20 cellular contexts compared by ENCODE assay signal in the genomic region with DNA sequence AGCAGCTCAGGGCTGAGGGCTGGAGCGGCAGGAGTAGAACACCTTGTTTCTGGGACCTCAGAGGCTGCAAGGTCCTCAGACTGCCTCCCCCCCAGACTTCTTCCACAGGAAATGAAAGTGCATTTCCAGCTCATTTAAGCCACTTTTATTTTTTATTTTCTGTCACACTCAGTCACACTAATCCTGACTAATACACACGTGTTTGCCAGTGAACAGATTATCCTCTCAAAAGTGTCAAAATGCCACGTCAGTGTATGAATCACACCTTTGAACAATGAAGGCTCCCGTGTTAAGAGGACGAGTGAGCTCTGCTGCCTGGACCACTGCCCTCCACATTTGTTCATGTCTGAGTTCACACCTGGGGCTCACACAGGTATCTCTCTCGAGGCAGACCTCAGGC.
DNase-seq lines count a peak whose midpoint lies in the region; ATAC-seq, FAIRE-seq and TF ChIP-seq lines count a peak whose summit lies in the region.
"Had no signal": no experiment of that assay in that cellular context is flagged by ENCODE, and none has a peak within 500 bp of the region (broad histone marks: within the 10 kb centered on the region; RNA-seq: fewer than 3 reads in every experiment).

No MANE protein-coding gene starts in this region.

- no peak for ATAC-seq in HG03571 (IDR thresholded peaks at IDR 0.05; ENCODE audit: unreplicated experiment)
- ATAC-seq: GM23338, Panc1 had no signal

- no peak overlapping the region for H3K4me3 Mint-ChIP-seq in activated T-cell treated with anti-CD3 and anti-CD28 coated beads, Interleukin-2, amount 50 U/mL, for 24 hours
- H3K4me3 Mint-ChIP-seq: GM23338 had no signal

- peak overlapping the region; percentile 22 for H3K27ac Mint-ChIP-seq in activated T-cell treated with anti-CD3 and anti-CD28 coated beads, Interleukin-2, amount 50 U/mL, for 24 hours
- H3K27ac Mint-ChIP-seq: GM23338 had no signal

- H3K9me3 Mint-ChIP-seq in activated T-cell treated with anti-CD3 and anti-CD28 coated beads, Interleukin-2, amount 50 U/mL, for 24 hours: no peaks in the 10 kb centered on the region

- peaks cover 33% of the 10 kb centered on the region for H3K4me1 Mint-ChIP-seq in activated T-cell treated with anti-CD3 and anti-CD28 coated beads, Interleukin-2, amount 50 U/mL, for 24 hours (ENCODE audit: low read depth)
- H3K4me1 Mint-ChIP-seq: GM23338 had no signal

- DNase-seq in activated T-cell treated with anti-CD3 and anti-CD28 coated beads, Interleukin-2, amount 50 U/mL, for 24 hours: peak; percentile 45
- no peak for DNase-seq in activated T-cell treated with anti-CD3 and anti-CD28 coated beads, Interleukin-2, amount 50 U/mL, for 1 hour
- DNase-seq in H54 (ENCODE audit: insufficient read length, low spot score) (peak; percentile 36), SIG-M5 treated with dmso at 0.1 percent for 504 hours (lab: John Stamatoyannopoulos, UW; ENCODE audit: unreplicated experiment) (no peak), NCI-H2081 treated with DMSO at 0.1 percent for 48 hours (lab: John Stamatoyannopoulos, UW) (no peak)
- peak; percentile 21 to 22 for DNase-seq in activated T-cell treated with anti-CD3 and anti-CD28 coated beads, Interleukin-2, amount 50 U/mL, for 48 hours
- DNase-seq in stimulated activated CD4-positive, alpha-beta T cell treated with anti-CD3 and anti-CD28 coated beads, Interleukin-4, amount 100 ng/mL, for 24 hours: peak; percentile 16
- DNase-seq: anterior cingulate cortex; central memory CD4-positive, alpha-beta T cell; IMR-90; NCI-H1417; NCI-H524; NK-92 treated with Interleukin-12 subunit alpha and Interleukin-12 subunit beta, amount 100 ng/mL, for 24 hours; T-helper 2 cell; transverse colon; WERI-Rb-1 had no signal

- H3K36me3 Mint-ChIP-seq in activated T-cell treated with anti-CD3 and anti-CD28 coated beads, Interleukin-2, amount 50 U/mL, for 24 hours (ENCODE audit: low read depth): no peaks in the 10 kb centered on the region

- no peaks in the 10 kb centered on the region for H3K27me3 Mint-ChIP-seq in activated T-cell treated with anti-CD3 and anti-CD28 coated beads, Interleukin-2, amount 50 U/mL, for 24 hours

- TF ChIP-seq POLR2A in H54 (IDR thresholded peaks at IDR 0.05; ENCODE audit: low read depth, low read length): no peak

- no peak for FAIRE-seq in H54 (lab: Jason Lieb, UNC)
- FAIRE-seq: endothelial cell of umbilical vein had no signal

Comparison
In these comparisons a context has a peak if more than half of its experiments do, and no peak if none do; other contexts are left out.
1. DNase-seq: peak in activated T-cell treated with anti-CD3 and anti-CD28 coated beads, Interleukin-2, amount 50 U/mL, for 24 hours (single experiment), H54 (single experiment), activated T-cell treated with anti-CD3 and anti-CD28 coated beads, Interleukin-2, amount 50 U/mL, for 48 hours (2 of 2) and stimulated activated CD4-positive, alpha-beta T cell treated with anti-CD3 and anti-CD28 coated beads, Interleukin-4, amount 100 ng/mL, for 24 hours (single experiment); none in activated T-cell treated with anti-CD3 and anti-CD28 coated beads, Interleukin-2, amount 50 U/mL, for 1 hour (single experiment), SIG-M5 treated with dmso at 0.1 percent for 504 hours (single experiment) and NCI-H2081 treated with DMSO at 0.1 percent for 48 hours (single experiment).